20 cellular contexts compared by ENCODE assay signal in genomic region chr1:226958300-226958699, GRCh38.
"Had no signal": no experiment of that assay in that cellular context is flagged by ENCODE, and none has a peak within 500 bp of the region (broad histone marks: within the 10 kb centered on the region; RNA-seq: fewer than 3 reads in every experiment).

No MANE protein-coding gene starts in this region.

- DNase-seq: activated CD4-positive, alpha-beta T cell treated with anti-CD3 and anti-CD28 coated beads, Interleukin-2, amount 10 ng/mL, durations not matched to agents 7 days and 5 days; activated CD4-positive, CD25-positive, alpha-beta regulatory T cell; activated CD8-positive, alpha-beta memory T cell treated with anti-CD3 and anti-CD28 coated beads, Interleukin-2, amount 50 U/mL, for 4 hours; activated gamma-delta T cell; activated T-cell treated with anti-CD3 and anti-CD28 coated beads, Interleukin-2, amount 50 U/mL, for 4 hours; dermis blood vessel endothelial cell; effector memory CD8-positive, alpha-beta T cell; hypothalamus; mesenchymal stem cell; naive thymus-derived CD8-positive, alpha-beta T cell; nucleus accumbens; small intestine; stimulated activated CD4-positive, alpha-beta T cell treated with anti-CD3 and anti-CD28 coated beads, Interleukin-15, amount 100 ng/mL, for 24 hours; stimulated activated CD4-positive, alpha-beta T cell treated with anti-CD3 and anti-CD28 coated beads, Interleukin-2, amount 100 ng/mL, for 48 hours; stimulated activated naive CD8-positive, alpha-beta T cell treated with anti-CD3 and anti-CD28 coated beads, Interleukin-15, amount 100 ng/mL, for 72 hours; T1000; trophoblast cell had no signal

- H3K27me3 ChIP-seq: ascending aorta, vagina had no signal

- ATAC-seq: activated T-cell treated with anti-CD3 and anti-CD28 coated beads, Interleukin-2, amount 50 U/mL, for 4 hours; effector memory CD8-positive, alpha-beta T cell; naive thymus-derived CD8-positive, alpha-beta T cell; stimulated activated naive CD8-positive, alpha-beta T cell treated with anti-CD3 and anti-CD28 coated beads, Interleukin-15, amount 100 ng/mL, for 72 hours had no signal

- H3K4me1 ChIP-seq: ascending aorta, vagina had no signal

- H3K27ac Mint-ChIP-seq: activated CD4-positive, alpha-beta T cell treated with anti-CD3 and anti-CD28 coated beads, Interleukin-2, amount 10 ng/mL, durations not matched to agents 7 days and 5 days; stimulated activated naive CD8-positive, alpha-beta T cell treated with anti-CD3 and anti-CD28 coated beads, Interleukin-15, amount 100 ng/mL, for 72 hours had no signal

- H3K27me3 Mint-ChIP-seq: activated CD4-positive, alpha-beta T cell treated with anti-CD3 and anti-CD28 coated beads, Interleukin-2, amount 10 ng/mL, durations not matched to agents 7 days and 5 days; activated naive CD4-positive, alpha-beta T cell treated with anti-CD3 and anti-CD28 coated beads, Interleukin-2, amount 50 U/mL, for 24 hours; effector memory CD8-positive, alpha-beta T cell; naive thymus-derived CD8-positive, alpha-beta T cell; stimulated activated naive CD8-positive, alpha-beta T cell treated with anti-CD3 and anti-CD28 coated beads, Interleukin-15, amount 100 ng/mL, for 72 hours had no signal

- H3K4me3 Mint-ChIP-seq: activated CD4-positive, alpha-beta T cell treated with anti-CD3 and anti-CD28 coated beads, Interleukin-2, amount 10 ng/mL, durations not matched to agents 7 days and 5 days; activated naive CD4-positive, alpha-beta T cell treated with anti-CD3 and anti-CD28 coated beads, Interleukin-2, amount 50 U/mL, for 24 hours; activated T-cell treated with anti-CD3 and anti-CD28 coated beads, Interleukin-2, amount 50 U/mL, for 4 hours; effector memory CD8-positive, alpha-beta T cell; stimulated activated naive CD8-positive, alpha-beta T cell treated with anti-CD3 and anti-CD28 coated beads, Interleukin-15, amount 100 ng/mL, for 72 hours had no signal

- H3K9me3 Mint-ChIP-seq: activated naive CD4-positive, alpha-beta T cell treated with anti-CD3 and anti-CD28 coated beads, Interleukin-2, amount 50 U/mL, for 24 hours; activated T-cell treated with anti-CD3 and anti-CD28 coated beads, Interleukin-2, amount 50 U/mL, for 4 hours had no signal

- H3K9me3 ChIP-seq: ascending aorta, vagina had no signal

- H3K27ac ChIP-seq: ascending aorta, vagina had no signal

- H3K4me3 ChIP-seq: ascending aorta, vagina had no signal
